Comparison of ENCODE assay signal across 39 cellular contexts in the genomic region with DNA sequence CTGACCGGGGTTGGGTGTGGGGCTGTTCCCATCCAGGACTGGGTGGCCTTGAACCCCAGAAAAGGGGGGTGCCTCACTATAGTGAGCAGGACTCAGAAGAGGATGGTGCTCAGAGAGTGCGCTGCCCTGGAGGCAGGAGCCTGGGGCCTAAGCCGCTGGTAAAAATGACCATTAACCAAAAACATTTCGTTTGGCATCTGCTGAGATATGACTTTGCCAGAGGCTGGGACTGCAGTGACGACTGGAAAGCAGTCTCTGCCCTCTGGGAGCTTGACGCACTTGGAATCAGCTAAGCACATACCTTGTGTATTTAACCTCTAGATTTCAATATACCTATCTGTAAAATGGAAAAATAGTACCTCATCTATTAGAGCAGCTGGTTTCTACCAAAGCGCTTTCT. TPM values are rescaled to one million over a fixed set of nuclear protein-coding genes. Genes with fewer than 3 reads are reported as not detected.
"Had no signal": no experiment of that assay in that cellular context is flagged by ENCODE, and none has a peak within 500 bp of the region (broad histone marks: within the 10 kb centered on the region; RNA-seq: fewer than 3 reads in every experiment).

No MANE protein-coding gene starts in this region.

- H3K9me3 ChIP-seq: MG63 had no signal

- H3K27ac ChIP-seq: KMS-11 had no signal

- H3K9ac ChIP-seq: KMS-11 had no signal

- DNase-seq: Karpas-422, Kasumi-1, MG63, MM.1S, MV-4-11, NCI-H1048, NCI-H1092, NCI-H1092 treated with DMSO at 0.1 percent for 48 hours, NCI-H1105, NCI-H1105 treated with DMSO at 0.1 percent for 48 hours, NCI-H1417, NCI-H1417 treated with DMSO at 0.1 percent for 48 hours, NCI-H1436, NCI-H1436 treated with DMSO at 0.1 percent for 48 hours, NCI-H146, NCI-H1694, NCI-H1694 treated with DMSO at 0.1 percent for 48 hours, NCI-H187, NCI-H187 treated with DMSO at 0.1 percent for 48 hours, NCI-H1930, NCI-H2029, NCI-H2029 treated with DMSO at 0.1 percent for 48 hours, NCI-H2081, NCI-H2081 treated with DMSO at 0.1 percent for 48 hours, NCI-H2107, NCI-H2171, NCI-H2171 treated with DMSO at 0.1 percent for 48 hours, NCI-H2227 treated with DMSO at 0.1 percent for 48 hours, NCI-H226, NCI-H345, NCI-H446, NCI-H446 treated with DMSO at 0.1 percent for 48 hours, NCI-H510A, NCI-H510A treated with DMSO at 0.1 percent for 48 hours had no signal

- H3K4me3 ChIP-seq: MG63 had no signal

- H3K4me2 ChIP-seq: KMS-11 had no signal

- H3K36me3 ChIP-seq: MG63 had no signal

RNA-seq across cellular contexts. Expression of a gene that starts 7.2 kb away (rescaled TPM):
- total RNA-seq: LHCN-M2, M059J, MCF 10A, NCI-H460 had no signal
